In the genomic region with DNA sequence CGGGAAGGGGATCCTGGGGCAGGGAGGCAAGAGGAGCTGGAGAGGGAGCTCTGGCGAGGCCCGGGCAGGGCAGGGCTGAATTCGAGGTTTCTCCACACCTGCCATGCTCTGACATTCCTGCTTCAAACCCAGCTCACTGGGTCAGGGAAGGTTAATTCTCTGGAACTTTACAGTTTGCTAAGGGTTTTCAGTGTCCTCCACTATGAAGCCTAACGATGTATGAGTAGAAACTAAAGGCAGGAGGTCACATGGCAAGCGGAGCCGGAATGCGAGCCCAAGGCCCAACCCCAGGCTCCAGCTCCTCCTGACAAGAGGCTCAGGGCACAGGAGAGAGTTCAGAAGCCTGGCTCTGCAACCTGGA, we compare ENCODE assay signal across 8 cellular contexts. TPM values are rescaled to one million over a fixed set of nuclear protein-coding genes. Genes with fewer than 3 reads are reported as not detected.
A peak's percentile ranks its signal among the peaks of the same experiment; 100 is the strongest.
DNase-seq lines count a peak whose midpoint lies in the region; ATAC-seq and TF ChIP-seq lines count a peak whose summit lies in the region.

No MANE protein-coding gene starts in this region.

- H3K27me3 ChIP-seq in adipocyte (replicated peaks; ENCODE audit: control insufficient read depth, insufficient read depth, low read length) (no peaks in the 10 kb centered on the region), left lung (peaks cover 0 to 47% of the 10 kb centered on the region in 2 donors), suprapubic skin (no peaks in the 10 kb centered on the region)

- intact Hi-C loops in left lung (cut with DNase I): loop anchor here in 1 of 2 donors (5.0 kb wide), 1 partner anchor 100 kb away; no protein-coding TSS in a partner anchor

- H3K36me3 ChIP-seq in adipocyte (ENCODE audit: control insufficient read depth, insufficient read depth, low read length, severe bottlenecking): peaks cover 21% of the 10 kb centered on the region
- H3K36me3 ChIP-seq in left lung: peaks cover 0 to 17% of the 10 kb centered on the region in 2 donors
- H3K36me3 ChIP-seq in suprapubic skin: peaks cover 24% of the 10 kb centered on the region

- TF ChIP-seq CTCF in left lung (IDR thresholded peaks at IDR 0.05): peak; percentile 20 to 47
- no peak for TF ChIP-seq CTCF in suprapubic skin (IDR thresholded peaks at IDR 0.05)
- no peak for TF ChIP-seq CTCF in GM10266 (IDR thresholded peaks at IDR 0.05; ENCODE audit: control insufficient read depth, insufficient read depth, low read depth, missing control alignments)

- ATAC-seq in left lung: no peak

- no peak overlapping the region for H3K4me3 ChIP-seq in adipocyte (ENCODE audit: low read length)
- no peak overlapping the region for H3K4me3 ChIP-seq in left lung
- peak overlapping the region; percentile 46 for H3K4me3 ChIP-seq in suprapubic skin

- TF ChIP-seq EP300 in suprapubic skin (IDR thresholded peaks at IDR 0.05): no peak

- H3K27ac ChIP-seq in left lung: no peak overlapping the region
- peak overlapping the region; percentile 51 for H3K27ac ChIP-seq in suprapubic skin
- no peak overlapping the region for H3K27ac ChIP-seq in substantia nigra (ENCODE audit: low read depth, low read length, poor library complexity, severe bottlenecking)

- H3K9me3 ChIP-seq in adipocyte (ENCODE audit: control insufficient read depth, low read length) (no peaks in the 10 kb centered on the region), left lung (no peaks in the 10 kb centered on the region), suprapubic skin (no peaks in the 10 kb centered on the region)

- DNase-seq in DMS 273 (lab: John Stamatoyannopoulos, UW; ENCODE audit: unreplicated experiment) (peak; percentile 55), DMS 273 treated with DMSO at 0.1 percent for 48 hours (lab: John Stamatoyannopoulos, UW) (no peak), adipocyte (ENCODE audit: low read depth) (no peak), left lung (no peak), suprapubic skin (ENCODE audit: low spot score in 2 of 2) (no peak), GM10266 (ENCODE audit: extremely low spot score) (no peak), NCI-H1436 (lab: John Stamatoyannopoulos, UW) (no peak), substantia nigra (lab: John Stamatoyannopoulos, UW) (no peak)

- 62% methylated on average over 4 of the region's 8 CpGs for WGBS in suprapubic skin

- no peak for TF ChIP-seq POLR2A in suprapubic skin (IDR thresholded peaks at IDR 0.05)

- peaks cover 21% of the 10 kb centered on the region for H3K4me1 ChIP-seq in adipocyte (ENCODE audit: control insufficient read depth, insufficient read depth, low read length)
- peaks cover 14 to 32% of the 10 kb centered on the region in 2 donors for H3K4me1 ChIP-seq in left lung
- H3K4me1 ChIP-seq in suprapubic skin: peaks cover 50% of the 10 kb centered on the region

- H3K9ac ChIP-seq in adipocyte (ENCODE audit: low read length): peak overlapping the region; percentile 82

RNA-seq across cellular contexts. Expression of a gene that starts 29.2 kb away (rescaled TPM):
- total RNA-seq in left lung (10 to 100 TPM; 20.5 to 30.8 TPM), suprapubic skin (10 to 100 TPM; 49.1 to 68.5 (median 60.9) TPM)

RNA-seq across cellular contexts. Expression of a gene that starts 38.8 kb away (rescaled TPM):
- total RNA-seq in left lung (100 to 1,000 TPM; 123 to 129 TPM), suprapubic skin (10 to 100 TPM; 53.2 to 73.3 (median 65.9) TPM)

RNA-seq across cellular contexts. Expression of a gene that starts 54.2 kb away (rescaled TPM):
- total RNA-seq in left lung (under 1 TPM in 1 of 2 donors, not detected in 1; 0.70 TPM), suprapubic skin (not detected)

Comparison
In these comparisons a context has a peak if more than half of its experiments do, and no peak if none do; other contexts are left out.
1. CTCF ChIP-seq: peak in left lung (2 of 2); none in suprapubic skin (0 of 2) and GM10266 (single experiment).